In the genomic region with DNA sequence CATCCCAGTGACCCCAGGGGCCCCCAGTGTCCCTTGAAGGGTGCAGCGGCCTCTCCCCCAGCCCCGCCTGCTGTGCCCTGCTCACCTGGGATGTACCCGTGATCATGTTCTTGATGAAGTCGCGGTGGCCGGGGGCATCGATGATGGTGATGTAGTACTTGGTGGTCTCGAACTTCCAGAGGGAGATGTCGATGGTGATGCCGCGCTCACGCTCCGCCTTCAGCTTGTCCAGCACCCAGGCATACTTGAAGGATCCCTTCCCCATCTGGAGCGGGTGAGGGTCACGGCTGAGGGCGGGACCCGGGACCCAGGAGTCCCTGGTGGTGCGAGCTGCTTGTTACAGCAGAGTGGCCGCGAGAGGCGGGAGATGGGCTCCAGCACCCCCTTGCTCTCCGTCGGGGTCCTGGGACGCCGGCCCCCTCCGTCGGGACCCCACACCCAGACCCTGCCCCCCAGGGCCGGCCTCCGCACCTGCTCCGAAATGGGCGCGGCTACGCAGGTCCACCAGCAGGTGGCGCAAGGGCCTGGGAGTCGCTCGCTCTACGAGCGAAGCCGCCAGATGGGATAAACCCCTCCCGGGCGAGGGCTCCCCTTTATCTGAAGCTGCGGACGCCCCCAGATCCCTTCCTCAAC, we compare ENCODE assay signal across 8 cellular contexts. TPM values are rescaled to one million over a fixed set of nuclear protein-coding genes. Genes with fewer than 3 reads are reported as not detected.
DNase-seq lines count a peak whose midpoint lies in the region; ATAC-seq and TF ChIP-seq lines count a peak whose summit lies in the region.

No MANE protein-coding gene starts in this region.

- H3K4me3 ChIP-seq in NB4 (ENCODE audit: low read depth, low read length) = no peak overlapping the region
- peak overlapping the region; percentile 12 to 78 (median 61) for H3K4me3 ChIP-seq in dorsolateral prefrontal cortex

- POLR2A ChIA-PET in activated CD4-positive, alpha-beta memory T cell treated with anti-CD3 and anti-CD28 coated beads, Interleukin-2, amount 10 ng/mL, durations not matched to agents 7 days and 5 days (lab: Charles Lee) = interaction anchor here (0.9 to 2.6 kb wide), 5 partner anchors 25 to 131 kb away, joined by 3 to 20 read pairs (median 5); partner anchors contain the start of genes GMEB2, PPDPF and PTK6

- H3K9me3 Mint-ChIP-seq in activated CD4-positive, alpha-beta memory T cell treated with anti-CD3 and anti-CD28 coated beads, Interleukin-2, amount 10 ng/mL, durations not matched to agents 7 days and 5 days = no peaks in the 10 kb centered on the region
- peaks cover 13% of the 10 kb centered on the region for H3K9me3 Mint-ChIP-seq in memory B cell

- TF ChIP-seq CTCF in NB4 (IDR thresholded peaks at IDR 0.05; ENCODE audit: low read depth, low read length) (peak; percentile 90), dorsolateral prefrontal cortex (IDR thresholded peaks at IDR 0.05 in 54 of 56, conservative IDR thresholded peaks at IDR 0.05 in 2 of 56; ENCODE audit: low read depth in 1 of 56, partially characterized antibody in 56 of 56) (peak; percentile 69 to 98 (median 93))

- H3K36me3 Mint-ChIP-seq in activated CD4-positive, alpha-beta memory T cell treated with anti-CD3 and anti-CD28 coated beads, Interleukin-2, amount 10 ng/mL, durations not matched to agents 7 days and 5 days (ENCODE audit: low read depth) = no peaks in the 10 kb centered on the region
- peaks cover 6% of the 10 kb centered on the region for H3K36me3 Mint-ChIP-seq in memory B cell

- H3K27me3 Mint-ChIP-seq in activated CD4-positive, alpha-beta memory T cell treated with anti-CD3 and anti-CD28 coated beads, Interleukin-2, amount 10 ng/mL, durations not matched to agents 7 days and 5 days = peaks cover 21% of the 10 kb centered on the region
- peaks cover 18% of the 10 kb centered on the region for H3K27me3 Mint-ChIP-seq in memory B cell

- peak; percentile 61 for ATAC-seq in memory B cell (ENCODE audit: low read depth)

- H3K27ac ChIP-seq in dorsolateral prefrontal cortex = peak overlapping the region in 14 of 59 donors; percentile 3 to 95 (median 43)

- CTCF ChIA-PET in activated CD4-positive, alpha-beta memory T cell treated with anti-CD3 and anti-CD28 coated beads, Interleukin-2, amount 10 ng/mL, durations not matched to agents 7 days and 5 days (lab: Charles Lee) = interaction anchor here (0.6 to 1.8 kb wide), 17 partner anchors 9 to 974 kb away, joined by 3 to 13 read pairs (median 5); partner anchors contain the start of genes LIME1, LKAAEAR1, PPDPF and PTK6

- peaks cover 2% of the 10 kb centered on the region for H3K4me1 Mint-ChIP-seq in activated CD4-positive, alpha-beta memory T cell treated with anti-CD3 and anti-CD28 coated beads, Interleukin-2, amount 10 ng/mL, durations not matched to agents 7 days and 5 days
- H3K4me1 Mint-ChIP-seq in memory B cell = peaks cover 2% of the 10 kb centered on the region

- no peak overlapping the region for H3K27ac Mint-ChIP-seq in activated CD4-positive, alpha-beta memory T cell treated with anti-CD3 and anti-CD28 coated beads, Interleukin-2, amount 10 ng/mL, durations not matched to agents 7 days and 5 days
- H3K27ac Mint-ChIP-seq in memory B cell = no peak overlapping the region

- H3K27me3 ChIP-seq in dorsolateral prefrontal cortex = peaks cover 0 to 15% (median 0%) of the 10 kb centered on the region in 45 donors

- DNase-seq in ELR (ENCODE audit: low read depth) (peak; percentile 72), NB4 (ENCODE audit: low read depth) (peak; percentile 63), dorsolateral prefrontal cortex (peak in 5 of 10 donors; percentile 47 to 83 (median 54)), memory B cell (ENCODE audit: low spot score in 2 of 2) (peak; percentile 74 to 78), DMS79 treated with DMSO at 0.1 percent for 48 hours (lab: John Stamatoyannopoulos, UW) (no peak), GDM1 (lab: John Stamatoyannopoulos, UW) (no peak)
- DNase-seq in activated CD4-positive, alpha-beta memory T cell treated with anti-CD3 and anti-CD28 coated beads, Interleukin-2, amount 10 ng/mL, durations not matched to agents 7 days and 5 days = peak; percentile 76
- peak; percentile 63 for DNase-seq in stimulated activated CD8-positive, alpha-beta memory T cell treated with anti-CD3 and anti-CD28 coated beads, Interleukin-2, amount 100 ng/mL, for 1 hour (ENCODE audit: low read depth in 2 of 2)

- intact Hi-C loops in dorsolateral prefrontal cortex (cut with DNase I) = loop anchor here (2.0 kb wide), 2 partner anchors 23 to 27 kb away; no protein-coding TSS in a partner anchor

- H3K4me3 Mint-ChIP-seq in activated CD4-positive, alpha-beta memory T cell treated with anti-CD3 and anti-CD28 coated beads, Interleukin-2, amount 10 ng/mL, durations not matched to agents 7 days and 5 days = peak overlapping the region; percentile 43
- peak overlapping the region; percentile 41 for H3K4me3 Mint-ChIP-seq in memory B cell

- TF ChIP-seq POLR2A in NB4 (IDR thresholded peaks at IDR 0.05; ENCODE audit: extremely low read depth, insufficient read length) = no peak

RNA-seq across cellular contexts. Expression of gene EEF1A2, which starts 3.0 kb away (rescaled TPM):
- total RNA-seq in activated CD4-positive, alpha-beta memory T cell treated with anti-CD3 and anti-CD28 coated beads, Interleukin-2, amount 10 ng/mL, durations not matched to agents 7 days and 5 days = 1 to 10 TPM; 2.0 to 2.6 TPM
- 100 to 1,000 TPM; 166 to 904 (median 657) TPM for total RNA-seq in dorsolateral prefrontal cortex

RNA-seq across cellular contexts. Expression of gene KCNQ2, which starts 23.4 kb away (rescaled TPM):
- not detected for total RNA-seq in activated CD4-positive, alpha-beta memory T cell treated with anti-CD3 and anti-CD28 coated beads, Interleukin-2, amount 10 ng/mL, durations not matched to agents 7 days and 5 days
- total RNA-seq in dorsolateral prefrontal cortex = 100 to 1,000 TPM in 119 of 120 experiments, 10 to 100 TPM in 1; 75.7 to 403 (median 241) TPM

RNA-seq across cellular contexts. Expression of gene PPDPF, which starts 24.7 kb away (rescaled TPM):
- 100 to 1,000 TPM; 228 to 232 TPM for total RNA-seq in activated CD4-positive, alpha-beta memory T cell treated with anti-CD3 and anti-CD28 coated beads, Interleukin-2, amount 10 ng/mL, durations not matched to agents 7 days and 5 days
- total RNA-seq in dorsolateral prefrontal cortex = 100 to 1,000 TPM in 110 of 120 experiments, 10 to 100 TPM in 10; 80.2 to 340 (median 148) TPM

RNA-seq across cellular contexts. Expression of gene PTK6, which starts 41.3 kb away (rescaled TPM):
- total RNA-seq in activated CD4-positive, alpha-beta memory T cell treated with anti-CD3 and anti-CD28 coated beads, Interleukin-2, amount 10 ng/mL, durations not matched to agents 7 days and 5 days = 1 to 10 TPM; 2.1 to 2.3 TPM
- total RNA-seq in dorsolateral prefrontal cortex = under 1 TPM in 66 of 120 experiments, not detected in 54; 0.13 to 0.64 (median 0.24) TPM

RNA-seq across cellular contexts. Expression of gene SRMS, which starts 51.7 kb away (rescaled TPM):
- total RNA-seq in activated CD4-positive, alpha-beta memory T cell treated with anti-CD3 and anti-CD28 coated beads, Interleukin-2, amount 10 ng/mL, durations not matched to agents 7 days and 5 days = not detected
- total RNA-seq in dorsolateral prefrontal cortex = not detected

Comparison
In these comparisons a context has a peak if more than half of its experiments do, and no peak if none do; other contexts are left out.
1. DNase-seq: peak in ELR (single experiment), NB4 (single experiment), activated CD4-positive, alpha-beta memory T cell treated with anti-CD3 and anti-CD28 coated beads, Interleukin-2, amount 10 ng/mL, durations not matched to agents 7 days and 5 days (single experiment), memory B cell (2 of 2) and stimulated activated CD8-positive, alpha-beta memory T cell treated with anti-CD3 and anti-CD28 coated beads, Interleukin-2, amount 100 ng/mL, for 1 hour (2 of 2); none in DMS79 treated with DMSO at 0.1 percent for 48 hours (single experiment) and GDM1 (single experiment).
2. RNA of gene EEF1A2, which starts 3.0 kb away (total RNA-seq): 166 to 904 TPM in dorsolateral prefrontal cortex; 2.0 to 2.6 TPM in activated CD4-positive, alpha-beta memory T cell treated with anti-CD3 and anti-CD28 coated beads, Interleukin-2, amount 10 ng/mL, durations not matched to agents 7 days and 5 days; every median in the first group is over 10 times any median in the second.
3. RNA of gene KCNQ2, which starts 23.4 kb away (total RNA-seq): 75.7 to 403 TPM in dorsolateral prefrontal cortex; not detected in activated CD4-positive, alpha-beta memory T cell treated with anti-CD3 and anti-CD28 coated beads, Interleukin-2, amount 10 ng/mL, durations not matched to agents 7 days and 5 days; every median in the first group is over 10 times any median in the second.